Comparison of ENCODE assay signal across 9 cellular contexts in genomic region chr5:43316421-43316820, GRCh38.
"Had no signal": no experiment of that assay in that cellular context is flagged by ENCODE, and none has a peak within 500 bp of the region (broad histone marks: within the 10 kb centered on the region; RNA-seq: fewer than 3 reads in every experiment).

No MANE protein-coding gene starts in this region.

- H3K27ac Mint-ChIP-seq: memory B cell had no signal

- ATAC-seq: esophagus mucosa had no signal

- H3K4me2 ChIP-seq: SK-N-SH had no signal

- H3K27me3 ChIP-seq: cardiac muscle cell, tibial artery had no signal

- H3K36me3 Mint-ChIP-seq: immature natural killer cell, memory B cell had no signal

- H3K27ac ChIP-seq: cardiac muscle cell, tibial artery had no signal

- DNase-seq: immature natural killer cell, SK-N-SH, tibial artery had no signal

- H3K9ac ChIP-seq: SK-N-SH had no signal

- H3K36me3 ChIP-seq: cardiac muscle cell, tibial artery had no signal

- H3K9me3 ChIP-seq: SK-N-SH, tibial artery had no signal

- H3K9me3 Mint-ChIP-seq: immature natural killer cell, nephron had no signal

- FAIRE-seq: astrocyte, endometrium had no signal

- H3K4me3 Mint-ChIP-seq: immature natural killer cell, memory B cell, nephron had no signal

- H3K4me3 ChIP-seq: cardiac muscle cell, tibial artery had no signal
